In the genomic region with DNA sequence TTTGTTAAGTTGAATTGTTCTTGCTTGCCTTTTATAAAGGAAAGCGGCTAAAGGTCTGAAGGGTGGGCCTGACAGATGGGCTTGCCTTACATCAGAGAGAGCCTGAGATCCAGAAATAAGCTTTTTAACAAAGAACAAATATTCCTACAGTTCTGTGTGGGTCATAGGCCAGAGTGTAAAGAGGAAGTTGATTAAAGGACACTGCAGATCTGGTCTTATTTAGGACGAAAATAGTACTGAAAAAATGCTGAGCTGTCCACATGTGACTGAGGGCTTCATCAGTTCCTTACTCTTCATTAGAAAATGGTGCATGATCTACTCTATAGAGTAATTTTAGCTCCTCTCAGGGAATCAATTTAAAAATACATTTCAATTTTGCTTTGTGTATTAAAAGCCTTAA, we compare ENCODE assay signal across 2 cellular contexts.
TF ChIP-seq lines count a peak whose summit lies in the region.

No MANE protein-coding gene starts in this region.

TF ChIP-seq in liver, 16 proteins besides CTCF, POLR2A, EP300 and RAD21:
- no peak for TF ChIP-seq FOXA2 (IDR thresholded peaks at IDR 0.05)
- TF ChIP-seq, protein P1, sequence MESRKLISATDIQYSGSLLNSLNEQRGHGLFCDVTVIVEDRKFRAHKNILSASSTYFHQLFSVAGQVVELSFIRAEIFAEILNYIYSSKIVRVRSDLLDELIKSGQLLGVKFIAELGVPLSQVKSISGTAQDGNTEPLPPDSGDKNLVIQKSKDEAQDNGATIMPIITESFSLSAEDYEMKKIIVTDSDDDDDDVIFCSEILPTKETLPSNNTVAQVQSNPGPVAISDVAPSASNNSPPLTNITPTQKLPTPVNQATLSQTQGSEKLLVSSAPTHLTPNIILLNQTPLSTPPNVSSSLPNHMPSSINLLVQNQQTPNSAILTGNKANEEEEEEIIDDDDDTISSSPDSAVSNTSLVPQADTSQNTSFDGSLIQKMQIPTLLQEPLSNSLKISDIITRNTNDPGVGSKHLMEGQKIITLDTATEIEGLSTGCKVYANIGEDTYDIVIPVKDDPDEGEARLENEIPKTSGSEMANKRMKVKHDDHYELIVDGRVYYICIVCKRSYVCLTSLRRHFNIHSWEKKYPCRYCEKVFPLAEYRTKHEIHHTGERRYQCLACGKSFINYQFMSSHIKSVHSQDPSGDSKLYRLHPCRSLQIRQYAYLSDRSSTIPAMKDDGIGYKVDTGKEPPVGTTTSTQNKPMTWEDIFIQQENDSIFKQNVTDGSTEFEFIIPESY (IDR thresholded peaks at IDR 0.05): no peak
- TF ChIP-seq FOXA1 (IDR thresholded peaks at IDR 0.05): no peak
- peak; percentile 70 for TF ChIP-seq NR2F2 (IDR thresholded peaks at IDR 0.05)

TF ChIP-seq in HepG2, 621 proteins besides CTCF, POLR2A, EP300 and RAD21:
- TF ChIP-seq CHCHD3 (CRISPR knock-in tag; IDR thresholded peaks at IDR 0.05): no peak
- no peak for TF ChIP-seq WIZ (CRISPR knock-in tag; IDR thresholded peaks at IDR 0.05)
- no peak for TF ChIP-seq ATRX (CRISPR knock-in tag; IDR thresholded peaks at IDR 0.05; ENCODE audit: borderline replicate concordance)
- no peak for TF ChIP-seq CEBPG (CRISPR knock-in tag; IDR thresholded peaks at IDR 0.05)
- TF ChIP-seq JUN (CRISPR knock-in tag; IDR thresholded peaks at IDR 0.05): no peak
- TF ChIP-seq NFE2L2 (IDR thresholded peaks at IDR 0.05; ENCODE audit: low read length): no peak
- TF ChIP-seq CBX1 (IDR thresholded peaks at IDR 0.05; ENCODE audit: low read depth): no peak
- TF ChIP-seq TBL1XR1 (IDR thresholded peaks at IDR 0.05; ENCODE audit: borderline replicate concordance, low read length, partially characterized antibody): no peak
- TF ChIP-seq ZNF782 (CRISPR knock-in tag; IDR thresholded peaks at IDR 0.05; ENCODE audit: borderline replicate concordance): no peak
- TF ChIP-seq KDM6A (CRISPR knock-in tag; IDR thresholded peaks at IDR 0.05; ENCODE audit: low read depth): no peak
- TF ChIP-seq ZNF766 (CRISPR knock-in tag; IDR thresholded peaks at IDR 0.05; ENCODE audit: borderline replicate concordance): no peak
- no peak for TF ChIP-seq KLF9 (CRISPR knock-in tag; IDR thresholded peaks at IDR 0.05; ENCODE audit: low read depth)
- TF ChIP-seq, protein P2, sequence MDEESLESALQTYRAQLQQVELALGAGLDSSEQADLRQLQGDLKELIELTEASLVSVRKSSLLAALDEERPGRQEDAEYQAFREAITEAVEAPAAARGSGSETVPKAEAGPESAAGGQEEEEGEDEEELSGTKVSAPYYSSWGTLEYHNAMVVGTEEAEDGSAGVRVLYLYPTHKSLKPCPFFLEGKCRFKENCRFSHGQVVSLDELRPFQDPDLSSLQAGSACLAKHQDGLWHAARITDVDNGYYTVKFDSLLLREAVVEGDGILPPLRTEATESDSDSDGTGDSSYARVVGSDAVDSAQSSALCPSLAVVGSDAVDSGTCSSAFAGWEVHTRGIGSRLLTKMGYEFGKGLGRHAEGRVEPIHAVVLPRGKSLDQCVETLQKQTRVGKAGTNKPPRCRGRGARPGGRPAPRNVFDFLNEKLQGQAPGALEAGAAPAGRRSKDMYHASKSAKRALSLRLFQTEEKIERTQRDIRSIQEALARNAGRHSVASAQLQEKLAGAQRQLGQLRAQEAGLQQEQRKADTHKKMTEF (CRISPR knock-in tag; IDR thresholded peaks at IDR 0.05): no peak
- no peak for TF ChIP-seq ZNF569 (CRISPR knock-in tag; IDR thresholded peaks at IDR 0.05; ENCODE audit: borderline replicate concordance)
- TF ChIP-seq CCAR2 (optimal IDR thresholded peaks at IDR 0.05; ENCODE audit: low read depth, low read length): no peak
- no peak for TF ChIP-seq YEATS4 (CRISPR knock-in tag; IDR thresholded peaks at IDR 0.05; ENCODE audit: borderline replicate concordance)
- TF ChIP-seq, protein P3, sequence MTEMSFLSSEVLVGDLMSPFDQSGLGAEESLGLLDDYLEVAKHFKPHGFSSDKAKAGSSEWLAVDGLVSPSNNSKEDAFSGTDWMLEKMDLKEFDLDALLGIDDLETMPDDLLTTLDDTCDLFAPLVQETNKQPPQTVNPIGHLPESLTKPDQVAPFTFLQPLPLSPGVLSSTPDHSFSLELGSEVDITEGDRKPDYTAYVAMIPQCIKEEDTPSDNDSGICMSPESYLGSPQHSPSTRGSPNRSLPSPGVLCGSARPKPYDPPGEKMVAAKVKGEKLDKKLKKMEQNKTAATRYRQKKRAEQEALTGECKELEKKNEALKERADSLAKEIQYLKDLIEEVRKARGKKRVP (CRISPR knock-in tag; IDR thresholded peaks at IDR 0.05): no peak
- TF ChIP-seq, protein P4, sequence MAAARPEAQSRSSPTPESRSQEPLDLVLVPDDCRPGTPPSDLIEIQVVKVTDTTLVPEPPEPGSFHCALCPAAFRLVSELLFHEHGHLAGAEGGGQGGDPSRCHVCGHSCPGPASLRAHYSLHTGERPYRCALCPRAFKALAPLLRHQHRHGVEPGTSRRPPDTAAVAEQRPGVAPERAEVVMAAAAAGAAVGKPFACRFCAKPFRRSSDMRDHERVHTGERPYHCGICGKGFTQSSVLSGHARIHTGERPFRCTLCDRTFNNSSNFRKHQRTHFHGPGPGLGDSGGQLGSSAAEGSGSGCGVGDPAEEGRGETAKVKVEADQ (CRISPR knock-in tag; IDR thresholded peaks at IDR 0.05; ENCODE audit: borderline replicate concordance): no peak
